In genomic region chr3:141388823-141389617, GRCh38 we compare ENCODE assay signal across 8 cellular contexts. TPM values are rescaled to one million over a fixed set of nuclear protein-coding genes. Genes with fewer than 3 reads are reported as not detected.
A peak's percentile ranks its signal among the peaks of the same experiment; 100 is the strongest.
DNase-seq lines count a peak whose midpoint lies in the region; ATAC-seq and TF ChIP-seq lines count a peak whose summit lies in the region.
"Had no signal": no experiment of that assay in that cellular context is flagged by ENCODE, and none has a peak within 500 bp of the region (broad histone marks: within the 10 kb centered on the region; RNA-seq: fewer than 3 reads in every experiment).

No MANE protein-coding gene starts in this region.

- H3K27me3 ChIP-seq in skeletal muscle satellite cell (ENCODE audit: control insufficient read depth, insufficient read depth, low read length) = no peaks in the 10 kb centered on the region

- DNase-seq in NCI-H146 (lab: John Stamatoyannopoulos, UW) = peak; percentile 35
- DNase-seq in chondrocyte (ENCODE audit: low spot score) = no peak
- no peak for DNase-seq in left ventricle myocardium superior
- DNase-seq: naive B cell had no signal

- peaks cover 45% of the 10 kb centered on the region for H3K4me1 Mint-ChIP-seq in chondrocyte (ENCODE audit: low read depth)

- intact Hi-C loops in left ventricle myocardium superior (cut with micrococcal nuclease) = no loop called here

- TF ChIP-seq CTCF in chondrocyte (IDR thresholded peaks at IDR 0.05) = no peak

- peak overlapping the region; percentile 42 for H3K27ac Mint-ChIP-seq in chondrocyte (ENCODE audit: unreplicated experiment)
- H3K27ac Mint-ChIP-seq: naive B cell had no signal

- H3K36me3 Mint-ChIP-seq in chondrocyte (ENCODE audit: low read depth) = peaks cover 2% of the 10 kb centered on the region
- H3K36me3 Mint-ChIP-seq: naive B cell had no signal

- H3K9me3 Mint-ChIP-seq in chondrocyte (ENCODE audit: low read depth) = no peaks in the 10 kb centered on the region
- H3K9me3 Mint-ChIP-seq: naive B cell had no signal

- no peak overlapping the region for H3K9ac ChIP-seq in skeletal muscle satellite cell (ENCODE audit: low read depth, low read length)

- no peak overlapping the region for H3K4me3 ChIP-seq in skeletal muscle satellite cell (ENCODE audit: low read length)

- H3K27me3 Mint-ChIP-seq in chondrocyte (ENCODE audit: low read depth) = no peaks in the 10 kb centered on the region

- H3K36me3 ChIP-seq in skeletal muscle satellite cell (ENCODE audit: insufficient read depth, low read length) = peaks cover 43% of the 10 kb centered on the region

- H3K4me2 ChIP-seq in skeletal muscle satellite cell (ENCODE audit: low read length) = peak overlapping the region; percentile 27

- ATAC-seq in GM18867 (IDR thresholded peaks at IDR 0.05; ENCODE audit: unreplicated experiment) = peak; percentile 37
- no peak for ATAC-seq in left ventricle myocardium superior
- no peak for ATAC-seq in HG03521 (IDR thresholded peaks at IDR 0.05; ENCODE audit: unreplicated experiment)
- no peak for ATAC-seq in HG03045 (IDR thresholded peaks at IDR 0.05; ENCODE audit: unreplicated experiment)

- no peak overlapping the region for H3K4me3 Mint-ChIP-seq in chondrocyte (ENCODE audit: unreplicated experiment)

- no peaks in the 10 kb centered on the region for H3K9me3 ChIP-seq in skeletal muscle satellite cell (replicated peaks; ENCODE audit: low read length)

- peaks cover 25% of the 10 kb centered on the region for H3K4me1 ChIP-seq in skeletal muscle satellite cell (ENCODE audit: control insufficient read depth, insufficient read depth, low read length)

RNA-seq across cellular contexts. Expression of gene ZBTB38, which starts 20.7 kb away (rescaled TPM):
- total RNA-seq in chondrocyte = 50.4 to 71.1 TPM (median 64.6 TPM) in 3 replicates
- total RNA-seq in skeletal muscle satellite cell (2012; rRNA removed) = 73.2 and 78.1 TPM in 2 replicates
- 105 TPM for total RNA-seq in left ventricle myocardium superior
